In the genomic region with DNA sequence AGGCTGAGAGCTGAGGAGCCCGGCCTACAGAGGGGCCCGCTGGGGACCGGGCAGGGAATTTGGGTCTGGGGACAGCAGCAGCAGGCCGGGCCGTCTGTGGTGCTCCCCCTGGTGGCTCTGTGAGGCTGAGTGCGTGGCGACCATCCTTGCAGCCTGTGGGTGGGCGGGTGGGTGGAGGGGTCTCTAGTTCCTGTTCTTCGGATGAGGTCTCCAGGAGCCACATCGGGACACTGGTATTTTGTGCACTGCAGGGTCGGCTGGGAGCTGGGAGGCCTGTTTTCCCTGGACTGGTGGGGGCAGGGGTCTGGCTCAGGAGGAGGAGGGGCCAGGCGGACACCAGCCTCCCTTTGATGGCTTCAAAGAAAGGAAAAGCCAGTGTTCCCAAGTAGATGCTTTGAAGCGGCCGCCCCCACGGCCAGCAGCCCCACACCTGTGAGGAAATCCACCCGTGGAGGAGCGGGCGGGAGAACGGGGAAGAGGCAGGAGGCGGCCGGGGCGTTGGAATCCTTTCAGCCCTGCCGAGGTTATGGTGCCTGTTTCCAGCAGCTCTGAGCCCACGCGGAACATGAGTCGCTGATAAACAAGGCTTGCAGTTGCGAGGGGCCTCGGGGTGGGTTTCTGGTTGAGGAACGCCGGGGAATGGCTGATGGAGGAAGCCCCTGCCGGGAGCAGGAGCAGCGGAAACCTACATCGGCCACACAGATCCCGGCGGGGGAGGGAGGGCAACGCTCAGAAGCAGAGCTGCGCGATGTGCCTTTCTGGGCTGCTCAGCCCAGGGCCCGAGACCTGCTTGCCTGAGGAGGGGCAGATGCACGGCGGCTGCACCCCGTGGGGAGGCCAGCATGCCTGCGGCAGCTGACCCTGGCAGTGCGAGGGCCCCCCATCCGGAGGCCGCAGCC, we compare ENCODE assay signal across 7 cellular contexts.
DNase-seq lines count a peak whose midpoint lies in the region; FAIRE-seq and TF ChIP-seq lines count a peak whose summit lies in the region.

No MANE protein-coding gene starts in this region.

- H3K27me3 ChIP-seq in GM23248 (replicated peaks; ENCODE audit: insufficient read depth), result no peaks in the 10 kb centered on the region; the same call in 1 of the 2 replicates

- FAIRE-seq in HTR-8/SVneo (lab: Jason Lieb, UNC), result no peak

- whole genome bisulfite sequencing in GM23248 (ENCODE audit: low coverage in 1 of 2, low lambda C conversion rate in 2 of 2, missing lambda C conversion rate in 2 of 2), 2 experiments, result 9 to 11% methylated on average over 31 to 43 of the region's 46 CpGs

- no peak overlapping the region for H3K4me3 ChIP-seq in GM23248

- no peak overlapping the region for H3K4me2 ChIP-seq in GM23248 (ENCODE audit: unreplicated experiment)

- H3K4me3 Mint-ChIP-seq in HFFc6, result peak overlapping the region; percentile 24; the same call in 1 of the 2 replicates
- H3K4me3 Mint-ChIP-seq in immature natural killer cell, result peak overlapping the region in 4 of 5 donors; percentile 42 to 74 (median 66)

- H3K4me1 ChIP-seq in GM23248 (ENCODE audit: insufficient read depth), result no peaks in the 10 kb centered on the region

- H3K27ac Mint-ChIP-seq in HFFc6 (no peak overlapping the region), immature natural killer cell (peak overlapping the region in 1 of 6 donors; percentile 77)

- no peaks in the 10 kb centered on the region for H3K9me2 ChIP-seq in GM23248 (ENCODE audit: insufficient read depth)

- no peaks in the 10 kb centered on the region for H3K9me3 ChIP-seq in GM23248 (ENCODE audit: low read depth)

- no peaks in the 10 kb centered on the region for H3K36me3 Mint-ChIP-seq in HFFc6 (ENCODE audit: low read depth)
- peaks cover 0 to 5% (median 0%) of the 10 kb centered on the region in 3 donors for H3K36me3 Mint-ChIP-seq in immature natural killer cell

- H3K36me3 ChIP-seq in GM23248 (ENCODE audit: low read depth), result no peaks in the 10 kb centered on the region

- H4K20me1 ChIP-seq in GM23248 (ENCODE audit: insufficient read depth), result no peaks in the 10 kb centered on the region

- peak overlapping the region; percentile 48 for H3K27ac ChIP-seq in temporal lobe (ENCODE audit: low read depth, low read length)
- no peak overlapping the region for H3K27ac ChIP-seq in GM23248

- H3F3A ChIP-seq in GM23248 (ENCODE audit: insufficient read depth), result no peaks in the 10 kb centered on the region

- no peak for DNase-seq in HFFc6
- DNase-seq in astrocyte of the hippocampus (ENCODE audit: low read depth, low spot score), result peak; percentile 46
- no peak for DNase-seq in immature natural killer cell
- DNase-seq in GM23248, result no peak
- DNase-seq in HTR-8/SVneo (ENCODE audit: insufficient read length, low spot score), result no peak
- DNase-seq in DMS114 treated with DMSO at 0.1 percent for 48 hours (lab: John Stamatoyannopoulos, UW; ENCODE audit: unreplicated experiment), result no peak

- H2AFZ ChIP-seq in GM23248, result no peak overlapping the region

- H3K9ac ChIP-seq in GM23248, result no peak overlapping the region

- in situ Hi-C loops in GM23248 (cut with MboI), result no loop called here

- H3K27me3 Mint-ChIP-seq in HFFc6 (ENCODE audit: insufficient read depth) (peaks cover 5% of the 10 kb centered on the region), immature natural killer cell (ENCODE audit: low read depth in 3 of 3) (peaks cover 3 to 23% (median 13%) of the 10 kb centered on the region in 3 donors)

- H3K79me2 ChIP-seq in GM23248 (ENCODE audit: insufficient read depth), result no peaks in the 10 kb centered on the region

- peak; percentile 60 for TF ChIP-seq CTCF in HFFc6 (IDR thresholded peaks at IDR 0.05)

- no peaks in the 10 kb centered on the region; the same call in 1 of the 2 replicates for H3K9me3 Mint-ChIP-seq in HFFc6
- H3K9me3 Mint-ChIP-seq in immature natural killer cell, result no peaks in the 10 kb centered on the region

- H3K4me1 Mint-ChIP-seq in HFFc6 (ENCODE audit: low read depth) (no peaks in the 10 kb centered on the region), immature natural killer cell (peaks cover 13 to 17% of the 10 kb centered on the region in 2 donors)
